In the genomic region with DNA sequence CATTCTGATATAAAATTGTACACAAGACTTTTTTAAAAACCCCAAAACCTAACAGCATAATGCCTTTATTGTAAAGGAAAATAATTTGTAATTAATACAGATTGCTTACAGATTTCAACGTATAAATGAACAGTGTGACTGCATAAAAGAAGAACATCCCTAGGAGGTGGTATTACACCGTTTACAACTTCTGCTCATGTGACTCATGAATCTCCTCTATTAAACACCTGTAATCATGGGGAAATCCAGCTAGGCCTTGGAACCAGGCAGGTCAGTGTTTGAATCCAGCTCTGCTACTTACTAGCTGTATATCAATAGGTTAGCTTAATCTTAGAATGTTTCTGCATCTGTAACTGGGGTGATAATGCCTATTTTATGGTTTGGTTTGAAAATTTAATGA, we compare ENCODE assay signal across 22 cellular contexts. TPM values are rescaled to one million over a fixed set of nuclear protein-coding genes. Genes with fewer than 3 reads are reported as not detected.
A peak's percentile ranks its signal among the peaks of the same experiment; 100 is the strongest.
DNase-seq lines count a peak whose midpoint lies in the region; ATAC-seq, FAIRE-seq and TF ChIP-seq lines count a peak whose summit lies in the region.
"Had no signal": no experiment of that assay in that cellular context is flagged by ENCODE, and none has a peak within 500 bp of the region (broad histone marks: within the 10 kb centered on the region; RNA-seq: fewer than 3 reads in every experiment).

No MANE protein-coding gene starts in this region.

- H3K4me3 ChIP-seq in right lobe of liver (no peak overlapping the region), kidney (ENCODE audit: low read length in 2 of 2) (no peak overlapping the region)
- H3K4me3 ChIP-seq: dorsolateral prefrontal cortex, HAP-1, skin epidermis had no signal

- H3K4me1 ChIP-seq in right lobe of liver (peaks cover 0 to 3% (median 0%) of the 10 kb centered on the region in 4 donors), kidney (ENCODE audit: control insufficient read depth in 1 of 2, insufficient read depth in 1 of 2, low read depth in 1 of 2, low read length in 2 of 2) (no peaks in the 10 kb centered on the region)

- no peak for TF ChIP-seq POLR2A in right lobe of liver (IDR thresholded peaks at IDR 0.05)

- no peak overlapping the region for H3K4me3 Mint-ChIP-seq in activated T-helper 17 cell treated with anti-CD3 and anti-CD28 coated beads, Interleukin-2, amount 50 U/mL, for 72 hours
- H3K4me3 Mint-ChIP-seq: activated CD8-positive, alpha-beta memory T cell treated with anti-CD3 and anti-CD28 coated beads, Interleukin-2, amount 10 ng/mL, durations not matched to agents 7 days and 5 days; T-helper 2 cell treated with Interferon-gamma antibody and Interleukin-4, amounts not matched to agents 5 μg/mL and 100 μg/mL, for 36 hours had no signal

- peak in 1 of 4 donors; percentile 7 for TF ChIP-seq CTCF in right lobe of liver (IDR thresholded peaks at IDR 0.05)
- no peak for TF ChIP-seq CTCF in kidney (IDR thresholded peaks at IDR 0.05; ENCODE audit: borderline replicate concordance, extremely low read depth, insufficient read depth)

- H3K27me3 ChIP-seq in right lobe of liver = no peaks in the 10 kb centered on the region
- H3K27me3 ChIP-seq: dorsolateral prefrontal cortex had no signal

- no peaks in the 10 kb centered on the region for H3K9me3 Mint-ChIP-seq in activated T-helper 17 cell treated with anti-CD3 and anti-CD28 coated beads, Interleukin-2, amount 50 U/mL, for 72 hours
- H3K9me3 Mint-ChIP-seq: naive thymus-derived CD4-positive, alpha-beta T cell; T-helper 2 cell treated with Interferon-gamma antibody and Interleukin-4, amounts not matched to agents 5 μg/mL and 100 μg/mL, for 36 hours had no signal

- H3K27ac Mint-ChIP-seq in activated T-helper 17 cell treated with anti-CD3 and anti-CD28 coated beads, Interleukin-2, amount 50 U/mL, for 72 hours = no peak overlapping the region
- H3K27ac Mint-ChIP-seq: activated CD8-positive, alpha-beta memory T cell treated with anti-CD3 and anti-CD28 coated beads, Interleukin-2, amount 10 ng/mL, durations not matched to agents 7 days and 5 days; T-helper 2 cell treated with Interferon-gamma antibody and Interleukin-4, amounts not matched to agents 5 μg/mL and 100 μg/mL, for 36 hours had no signal

- H3K9me3 ChIP-seq in right lobe of liver = no peaks in the 10 kb centered on the region
- no peaks in the 10 kb centered on the region for H3K9me3 ChIP-seq in kidney (ENCODE audit: control insufficient read depth in 1 of 2, low read length in 2 of 2)
- H3K9me3 ChIP-seq: HAP-1 had no signal

- intact Hi-C loops in right lobe of liver (cut with DNase I) (no loop called here), kidney (cut with DNase I) (no loop called here)

- H3K36me3 ChIP-seq in right lobe of liver = no peaks in the 10 kb centered on the region
- H3K36me3 ChIP-seq in kidney (ENCODE audit: control insufficient read depth in 1 of 2, insufficient read depth in 2 of 2, low read length in 2 of 2) = peaks cover 0 to 2% of the 10 kb centered on the region in 2 donors

- H3K4me1 Mint-ChIP-seq in activated T-helper 17 cell treated with anti-CD3 and anti-CD28 coated beads, Interleukin-2, amount 50 U/mL, for 72 hours = peaks cover 7% of the 10 kb centered on the region

- ATAC-seq in activated T-helper 17 cell treated with anti-CD3 and anti-CD28 coated beads, Interleukin-2, amount 50 U/mL, for 72 hours (replicated peaks) = peak; percentile 28
- peak; percentile 34 to 89 (median 52) for ATAC-seq in right lobe of liver
- no peak for ATAC-seq in GM19397 (IDR thresholded peaks at IDR 0.05; ENCODE audit: unreplicated experiment)
- ATAC-seq: activated CD8-positive, alpha-beta memory T cell treated with anti-CD3 and anti-CD28 coated beads, Interleukin-2, amount 10 ng/mL, durations not matched to agents 7 days and 5 days; naive thymus-derived CD4-positive, alpha-beta T cell had no signal

- peaks cover 35% of the 10 kb centered on the region for H3K36me3 Mint-ChIP-seq in activated T-helper 17 cell treated with anti-CD3 and anti-CD28 coated beads, Interleukin-2, amount 50 U/mL, for 72 hours (ENCODE audit: low read depth)

- no peak overlapping the region for H3K27ac ChIP-seq in right lobe of liver
- H3K27ac ChIP-seq in kidney (ENCODE audit: low read depth in 2 of 2, low read length in 2 of 2) = no peak overlapping the region
- H3K27ac ChIP-seq: dorsolateral prefrontal cortex, skin epidermis had no signal

- no peak overlapping the region for H3K9ac ChIP-seq in kidney (ENCODE audit: low read length in 2 of 2)

- no peaks in the 10 kb centered on the region for H3K27me3 Mint-ChIP-seq in activated T-helper 17 cell treated with anti-CD3 and anti-CD28 coated beads, Interleukin-2, amount 50 U/mL, for 72 hours
- H3K27me3 Mint-ChIP-seq: activated CD8-positive, alpha-beta memory T cell treated with anti-CD3 and anti-CD28 coated beads, Interleukin-2, amount 10 ng/mL, durations not matched to agents 7 days and 5 days; naive thymus-derived CD4-positive, alpha-beta T cell had no signal

- DNase-seq in NCI-H82 (lab: John Stamatoyannopoulos, UW) = peak; percentile 32
- no peak for DNase-seq in NCI-H82 treated with DMSO at 0.1 percent for 48 hours (lab: John Stamatoyannopoulos, UW; ENCODE audit: unreplicated experiment)
- no peak for DNase-seq in GM18507 (ENCODE audit: extremely low spot score, insufficient read length, low read depth)
- DNase-seq in right lobe of liver = no peak
- no peak for DNase-seq in stimulated activated CD8-positive, alpha-beta memory T cell treated with anti-CD3 and anti-CD28 coated beads, Interleukin-4, amount 100 ng/mL, for 48 hours
- no peak for DNase-seq in kidney
- DNase-seq: 8988T; activated CD8-positive, alpha-beta memory T cell treated with anti-CD3 and anti-CD28 coated beads, Interleukin-2, amount 10 ng/mL, durations not matched to agents 7 days and 5 days; activated effector memory CD4-positive, alpha-beta T cell treated with anti-CD3 and anti-CD28 coated beads, Interleukin-2, amount 50 U/mL, for 16 hours; DMS 273 treated with DMSO at 0.1 percent for 48 hours; dorsolateral prefrontal cortex; naive thymus-derived CD4-positive, alpha-beta T cell; NCI-H187; NCI-H226; stimulated activated CD4-positive, alpha-beta T cell treated with anti-CD3 and anti-CD28 coated beads, Interleukin-4, amount 100 ng/mL, for 24 hours had no signal

- 31% methylated on average over 2 of the region's 2 CpGs for WGBS in right lobe of liver (ENCODE audit: insufficient coverage, low coverage, low lambda C conversion rate, missing lambda C conversion rate)

- peak; percentile 31 for FAIRE-seq in GM18507 (lab: Jason Lieb, UNC)
- no peak for FAIRE-seq in kidney (lab: Jason Lieb, UNC)
- FAIRE-seq: RCC 7860, urothelium cell line had no signal

RNA-seq across cellular contexts. Expression of a gene that starts 15.2 kb away (rescaled TPM):
- 10 to 100 TPM; 35.7 to 55.5 TPM for total RNA-seq in activated T-helper 17 cell treated with anti-CD3 and anti-CD28 coated beads, Interleukin-2, amount 50 U/mL, for 72 hours
- total RNA-seq in right lobe of liver (10 to 100 TPM; 15.5 to 25.4 (median 21.1) TPM), kidney (47.6 TPM)
- polyA plus RNA-seq in kidney (ENCODE audit: insufficient read depth, low read depth, low replicate concordance) = 21.1 TPM
